ENCODE assay signal across 1 cellular context in the genomic region with DNA sequence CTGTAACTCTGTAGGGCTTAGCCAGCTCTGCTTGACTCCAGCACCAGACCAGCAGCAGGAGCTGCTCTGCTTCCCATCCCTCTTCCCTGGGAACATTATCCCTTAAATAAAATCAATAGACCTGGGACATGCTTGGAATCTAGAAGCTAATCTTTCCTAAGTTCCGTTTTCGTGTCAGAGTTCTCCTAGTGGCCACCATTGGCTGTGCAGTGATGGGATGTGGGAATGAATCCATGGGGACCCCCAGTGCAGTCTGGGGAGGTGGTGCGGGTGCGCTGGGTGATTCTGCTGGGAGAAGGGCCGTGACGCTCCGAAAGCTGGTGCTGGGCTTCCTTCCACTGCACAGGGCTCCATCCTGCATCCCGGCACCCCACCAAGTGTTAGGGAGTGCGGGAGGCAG.
TF ChIP-seq lines count a peak whose summit lies in the region.

No MANE protein-coding gene starts in this region.

TF ChIP-seq in H1, 55 proteins besides CTCF, POLR2A, EP300 and RAD21 (continued from another document):
- TF ChIP-seq KDM4A (IDR thresholded peaks at IDR 0.05; ENCODE audit: low read depth, low read length, severe bottlenecking) (no peak), CTBP2 (IDR thresholded peaks at IDR 0.05; ENCODE audit: borderline replicate concordance, insufficient read depth, insufficient read length, low read length) (no peak), GTF2F1 (IDR thresholded peaks at IDR 0.05; ENCODE audit: borderline replicate concordance, low read depth, low read length) (no peak), YY1 (IDR thresholded peaks at IDR 0.05; ENCODE audit: low read depth, low read length) (no peak), SUZ12 (IDR thresholded peaks at IDR 0.05; ENCODE audit: low read length) (no peak), CHD1 (IDR thresholded peaks at IDR 0.05; ENCODE audit: low read depth, low read length) (no peak), KDM5A (IDR thresholded peaks at IDR 0.05; ENCODE audit: low read length) (no peak)
- TF ChIP-seq, protein P1, sequence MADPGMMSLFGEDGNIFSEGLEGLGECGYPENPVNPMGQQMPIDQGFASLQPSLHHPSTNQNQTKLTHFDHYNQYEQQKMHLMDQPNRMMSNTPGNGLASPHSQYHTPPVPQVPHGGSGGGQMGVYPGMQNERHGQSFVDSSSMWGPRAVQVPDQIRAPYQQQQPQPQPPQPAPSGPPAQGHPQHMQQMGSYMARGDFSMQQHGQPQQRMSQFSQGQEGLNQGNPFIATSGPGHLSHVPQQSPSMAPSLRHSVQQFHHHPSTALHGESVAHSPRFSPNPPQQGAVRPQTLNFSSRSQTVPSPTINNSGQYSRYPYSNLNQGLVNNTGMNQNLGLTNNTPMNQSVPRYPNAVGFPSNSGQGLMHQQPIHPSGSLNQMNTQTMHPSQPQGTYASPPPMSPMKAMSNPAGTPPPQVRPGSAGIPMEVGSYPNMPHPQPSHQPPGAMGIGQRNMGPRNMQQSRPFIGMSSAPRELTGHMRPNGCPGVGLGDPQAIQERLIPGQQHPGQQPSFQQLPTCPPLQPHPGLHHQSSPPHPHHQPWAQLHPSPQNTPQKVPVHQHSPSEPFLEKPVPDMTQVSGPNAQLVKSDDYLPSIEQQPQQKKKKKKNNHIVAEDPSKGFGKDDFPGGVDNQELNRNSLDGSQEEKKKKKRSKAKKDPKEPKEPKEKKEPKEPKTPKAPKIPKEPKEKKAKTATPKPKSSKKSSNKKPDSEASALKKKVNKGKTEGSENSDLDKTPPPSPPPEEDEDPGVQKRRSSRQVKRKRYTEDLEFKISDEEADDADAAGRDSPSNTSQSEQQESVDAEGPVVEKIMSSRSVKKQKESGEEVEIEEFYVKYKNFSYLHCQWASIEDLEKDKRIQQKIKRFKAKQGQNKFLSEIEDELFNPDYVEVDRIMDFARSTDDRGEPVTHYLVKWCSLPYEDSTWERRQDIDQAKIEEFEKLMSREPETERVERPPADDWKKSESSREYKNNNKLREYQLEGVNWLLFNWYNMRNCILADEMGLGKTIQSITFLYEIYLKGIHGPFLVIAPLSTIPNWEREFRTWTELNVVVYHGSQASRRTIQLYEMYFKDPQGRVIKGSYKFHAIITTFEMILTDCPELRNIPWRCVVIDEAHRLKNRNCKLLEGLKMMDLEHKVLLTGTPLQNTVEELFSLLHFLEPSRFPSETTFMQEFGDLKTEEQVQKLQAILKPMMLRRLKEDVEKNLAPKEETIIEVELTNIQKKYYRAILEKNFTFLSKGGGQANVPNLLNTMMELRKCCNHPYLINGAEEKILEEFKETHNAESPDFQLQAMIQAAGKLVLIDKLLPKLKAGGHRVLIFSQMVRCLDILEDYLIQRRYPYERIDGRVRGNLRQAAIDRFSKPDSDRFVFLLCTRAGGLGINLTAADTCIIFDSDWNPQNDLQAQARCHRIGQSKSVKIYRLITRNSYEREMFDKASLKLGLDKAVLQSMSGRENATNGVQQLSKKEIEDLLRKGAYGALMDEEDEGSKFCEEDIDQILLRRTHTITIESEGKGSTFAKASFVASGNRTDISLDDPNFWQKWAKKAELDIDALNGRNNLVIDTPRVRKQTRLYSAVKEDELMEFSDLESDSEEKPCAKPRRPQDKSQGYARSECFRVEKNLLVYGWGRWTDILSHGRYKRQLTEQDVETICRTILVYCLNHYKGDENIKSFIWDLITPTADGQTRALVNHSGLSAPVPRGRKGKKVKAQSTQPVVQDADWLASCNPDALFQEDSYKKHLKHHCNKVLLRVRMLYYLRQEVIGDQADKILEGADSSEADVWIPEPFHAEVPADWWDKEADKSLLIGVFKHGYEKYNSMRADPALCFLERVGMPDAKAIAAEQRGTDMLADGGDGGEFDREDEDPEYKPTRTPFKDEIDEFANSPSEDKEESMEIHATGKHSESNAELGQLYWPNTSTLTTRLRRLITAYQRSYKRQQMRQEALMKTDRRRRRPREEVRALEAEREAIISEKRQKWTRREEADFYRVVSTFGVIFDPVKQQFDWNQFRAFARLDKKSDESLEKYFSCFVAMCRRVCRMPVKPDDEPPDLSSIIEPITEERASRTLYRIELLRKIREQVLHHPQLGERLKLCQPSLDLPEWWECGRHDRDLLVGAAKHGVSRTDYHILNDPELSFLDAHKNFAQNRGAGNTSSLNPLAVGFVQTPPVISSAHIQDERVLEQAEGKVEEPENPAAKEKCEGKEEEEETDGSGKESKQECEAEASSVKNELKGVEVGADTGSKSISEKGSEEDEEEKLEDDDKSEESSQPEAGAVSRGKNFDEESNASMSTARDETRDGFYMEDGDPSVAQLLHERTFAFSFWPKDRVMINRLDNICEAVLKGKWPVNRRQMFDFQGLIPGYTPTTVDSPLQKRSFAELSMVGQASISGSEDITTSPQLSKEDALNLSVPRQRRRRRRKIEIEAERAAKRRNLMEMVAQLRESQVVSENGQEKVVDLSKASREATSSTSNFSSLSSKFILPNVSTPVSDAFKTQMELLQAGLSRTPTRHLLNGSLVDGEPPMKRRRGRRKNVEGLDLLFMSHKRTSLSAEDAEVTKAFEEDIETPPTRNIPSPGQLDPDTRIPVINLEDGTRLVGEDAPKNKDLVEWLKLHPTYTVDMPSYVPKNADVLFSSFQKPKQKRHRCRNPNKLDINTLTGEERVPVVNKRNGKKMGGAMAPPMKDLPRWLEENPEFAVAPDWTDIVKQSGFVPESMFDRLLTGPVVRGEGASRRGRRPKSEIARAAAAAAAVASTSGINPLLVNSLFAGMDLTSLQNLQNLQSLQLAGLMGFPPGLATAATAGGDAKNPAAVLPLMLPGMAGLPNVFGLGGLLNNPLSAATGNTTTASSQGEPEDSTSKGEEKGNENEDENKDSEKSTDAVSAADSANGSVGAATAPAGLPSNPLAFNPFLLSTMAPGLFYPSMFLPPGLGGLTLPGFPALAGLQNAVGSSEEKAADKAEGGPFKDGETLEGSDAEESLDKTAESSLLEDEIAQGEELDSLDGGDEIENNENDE (IDR thresholded peaks at IDR 0.05; ENCODE audit: insufficient replicate concordance, low read length) = no peak
- TF ChIP-seq, protein P2, sequence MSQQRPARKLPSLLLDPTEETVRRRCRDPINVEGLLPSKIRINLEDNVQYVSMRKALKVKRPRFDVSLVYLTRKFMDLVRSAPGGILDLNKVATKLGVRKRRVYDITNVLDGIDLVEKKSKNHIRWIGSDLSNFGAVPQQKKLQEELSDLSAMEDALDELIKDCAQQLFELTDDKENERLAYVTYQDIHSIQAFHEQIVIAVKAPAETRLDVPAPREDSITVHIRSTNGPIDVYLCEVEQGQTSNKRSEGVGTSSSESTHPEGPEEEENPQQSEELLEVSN (IDR thresholded peaks at IDR 0.05) = no peak
